9 cellular contexts compared by ENCODE assay signal in genomic region chr1:27632387-27633297, GRCh38. TPM values are rescaled to one million over a fixed set of nuclear protein-coding genes. Genes with fewer than 3 reads are reported as not detected.
DNase-seq lines count a peak whose midpoint lies in the region; ATAC-seq, FAIRE-seq and TF ChIP-seq lines count a peak whose summit lies in the region.
"Had no signal": no experiment of that assay in that cellular context is flagged by ENCODE, and none has a peak within 500 bp of the region (broad histone marks: within the 10 kb centered on the region; RNA-seq: fewer than 3 reads in every experiment).

No MANE protein-coding gene starts in this region.

- TF ChIP-seq RAD21 in HepG2 (CRISPR knock-in tag; IDR thresholded peaks at IDR 0.05) = no peak

- BruUV-seq in HepG2 (replicated peaks; lab: Mats Ljungman, UMichigan) = no TSS peak

- H3K27me3 ChIP-seq in HepG2 (ENCODE audit: control insufficient read depth in 1 of 2, insufficient read depth in 2 of 2, low read length in 2 of 2) = peaks cover 8 to 49% of the 10 kb centered on the region in 2 experiments; a peak in 4 of 5 replicates
- H3K27me3 ChIP-seq in transverse colon = peaks cover 31% of the 10 kb centered on the region

- FAIRE-seq in GM12892 (lab: Jason Lieb, UNC) = peak; percentile 97
- no peak for FAIRE-seq in HepG2 (lab: Jason Lieb, UNC)

- H3K36me3 ChIP-seq in HepG2 (replicated peaks in 1 of 2; ENCODE audit: control insufficient read depth in 1 of 2, insufficient read depth in 2 of 2, low read length in 2 of 2) (no peaks in the 10 kb centered on the region), transverse colon (no peaks in the 10 kb centered on the region)
- H3K36me3 ChIP-seq: thoracic aorta had no signal

- H3K4me3 Mint-ChIP-seq in activated CD8-positive, alpha-beta T cell treated with anti-CD3 and anti-CD28 coated beads for 36 hours = peak overlapping the region; percentile 57

- H3K9me3 Mint-ChIP-seq in activated CD8-positive, alpha-beta T cell treated with anti-CD3 and anti-CD28 coated beads for 36 hours = no peaks in the 10 kb centered on the region

- no peaks in the 10 kb centered on the region for H3K9me3 ChIP-seq in HepG2 (ENCODE audit: low read length)
- no peaks in the 10 kb centered on the region for H3K9me3 ChIP-seq in transverse colon
- H3K9me3 ChIP-seq: thoracic aorta had no signal

- TF ChIP-seq EP300 in HepG2 (IDR thresholded peaks at IDR 0.05; ENCODE audit: low read depth in 2 of 2, low read length in 2 of 2) (no peak), HepG2 (CRISPR knock-in tag; IDR thresholded peaks at IDR 0.05; ENCODE audit: borderline replicate concordance) (no peak), transverse colon (IDR thresholded peaks at IDR 0.05; ENCODE audit: low read depth) (no peak)

- H3K4me3 ChIP-seq in HepG2 (replicated peaks in 1 of 3; ENCODE audit: insufficient read depth in 1 of 3, low read depth in 2 of 3, low read length in 3 of 3) = no peak overlapping the region
- H3K4me3 ChIP-seq in transverse colon = no peak overlapping the region

- H4K20me1 ChIP-seq in HepG2 (ENCODE audit: insufficient read depth, low read length) = no peaks in the 10 kb centered on the region

- no peaks in the 10 kb centered on the region for H3K36me3 Mint-ChIP-seq in activated CD8-positive, alpha-beta T cell treated with anti-CD3 and anti-CD28 coated beads for 36 hours (ENCODE audit: low read depth)

- H3K4me1 ChIP-seq in HepG2 (ENCODE audit: insufficient read depth, low read length) (peaks cover 18% of the 10 kb centered on the region), transverse colon (peaks cover 0 to 31% (median 19%) of the 10 kb centered on the region in 4 donors)

- peak; percentile 53; the same call in 1 of the 2 replicates for TF ChIP-seq POLR2A in GM12892 (IDR thresholded peaks at IDR 0.05; ENCODE audit: low read depth, low read length)
- no peak for TF ChIP-seq POLR2A in HepG2 (IDR thresholded peaks at IDR 0.05; ENCODE audit: insufficient read depth in 1 of 2, low read depth in 2 of 2, low read length in 2 of 2)
- TF ChIP-seq POLR2A in transverse colon (IDR thresholded peaks at IDR 0.05) = no peak

- H3K79me2 ChIP-seq in HepG2 (ENCODE audit: insufficient read depth, low read length) = no peaks in the 10 kb centered on the region

- peak; percentile 53 for DNase-seq in GM12892 (ENCODE audit: insufficient read length)
- peak; percentile 91 for DNase-seq in activated CD8-positive, alpha-beta T cell treated with anti-CD3 and anti-CD28 coated beads for 36 hours
- DNase-seq in HepG2 (ENCODE audit: low spot score) = no peak
- no peak for DNase-seq in transverse colon
- no peak for DNase-seq in mucosa of gallbladder (ENCODE audit: low spot score)
- no peak for DNase-seq in omental fat pad (ENCODE audit: low spot score)

- CTCF ChIA-PET in activated CD8-positive, alpha-beta T cell treated with anti-CD3 and anti-CD28 coated beads for 36 hours (lab: Charles Lee) = interaction anchor here (0.9 to 3.5 kb wide), 5 partner anchors 11 to 636 kb away, joined by 3 to 18 read pairs (median 4); no protein-coding TSS in a partner anchor
- CTCF ChIA-PET in HepG2 (lab: Yijun Ruan, JAX; ENCODE audit: low intra/inter-chr PET ratio, low total read pairs) = no interaction called here

- no peak overlapping the region for H3K4me2 ChIP-seq in HepG2 (ENCODE audit: low read depth, low read length)

- in situ Hi-C loops in HepG2 (cut with HindIII; ENCODE audit: extremely low pct_ligation_motif_present, low pct_unique_long_range_greater_than_20kb) = no loop called here
- in situ Hi-C loops in transverse colon (cut with MboI; ENCODE audit: low pct_ligation_motif_present in 1 of 4, low pct_unique_long_range_greater_than_20kb in 1 of 4, low sequenced_read_pairs in 3 of 4) = no loop called here

- 23% methylated on average over 11 of the region's 14 CpGs for WGBS in HepG2 (ENCODE audit: low lambda C conversion rate)
- 42% methylated on average over 14 of the region's 14 CpGs; no CpG with 5 or more reads in 1 of the 2 donors for WGBS in transverse colon (ENCODE audit: low coverage in 1 of 2), 2 donors

- intact Hi-C loops in activated CD8-positive, alpha-beta T cell treated with anti-CD3 and anti-CD28 coated beads for 36 hours (cut with micrococcal nuclease) = no loop called here
- intact Hi-C loops in HepG2 (cut with micrococcal nuclease; ENCODE audit: unreplicated experiment) = no loop called here
- intact Hi-C loops in transverse colon (cut with DNase I; ENCODE audit: low total_unique reads) = no loop called here

- no peak overlapping the region for H3K9ac ChIP-seq in HepG2 (ENCODE audit: insufficient read depth, low read depth, low read length)

- H3K4me1 Mint-ChIP-seq in activated CD8-positive, alpha-beta T cell treated with anti-CD3 and anti-CD28 coated beads for 36 hours (ENCODE audit: low read depth) = peaks cover 71% of the 10 kb centered on the region

- H2AFZ ChIP-seq in HepG2 (ENCODE audit: low read length) = no peak overlapping the region

- H3K27me3 Mint-ChIP-seq in activated CD8-positive, alpha-beta T cell treated with anti-CD3 and anti-CD28 coated beads for 36 hours = no peaks in the 10 kb centered on the region

- H3K27ac ChIP-seq in HepG2 (ENCODE audit: extremely low read length, insufficient read depth, low read length) = no peak overlapping the region
- H3K27ac ChIP-seq in transverse colon = peak overlapping the region; percentile 45 to 69 (median 60)

- POLR2A ChIA-PET in activated CD8-positive, alpha-beta T cell treated with anti-CD3 and anti-CD28 coated beads for 36 hours (lab: Charles Lee) = interaction anchor here (0.6 to 2.4 kb wide), 7 partner anchors 14 to 30 kb away, joined by 3 to 10 read pairs (median 5); no protein-coding TSS in a partner anchor
- POLR2A ChIA-PET in HepG2 (lab: Yijun Ruan, JAX) = interaction anchor here (1.2 kb wide), 1 partner anchor 25 kb away, joined by 3 read pairs; no protein-coding TSS in a partner anchor

- H3K27ac Mint-ChIP-seq in activated CD8-positive, alpha-beta T cell treated with anti-CD3 and anti-CD28 coated beads for 36 hours = peak overlapping the region; percentile 84

- ATAC-seq in HG02763 (IDR thresholded peaks at IDR 0.05; ENCODE audit: unreplicated experiment) (peak; percentile 31), HepG2 (no peak), GM21786 (IDR thresholded peaks at IDR 0.05; ENCODE audit: unreplicated experiment) (no peak), omental fat pad (ENCODE audit: low FRiP score) (no peak)
- ATAC-seq in activated CD8-positive, alpha-beta T cell treated with anti-CD3 and anti-CD28 coated beads for 36 hours = peak; percentile 73

- no peak for TF ChIP-seq CTCF in activated CD8-positive, alpha-beta T cell treated with anti-CD3 and anti-CD28 coated beads for 36 hours (IDR thresholded peaks at IDR 0.05)
- no peak for TF ChIP-seq CTCF in HepG2 (CRISPR knock-in tag; IDR thresholded peaks at IDR 0.05)
- no peak for TF ChIP-seq CTCF in transverse colon (IDR thresholded peaks at IDR 0.05)
- TF ChIP-seq CTCF in omental fat pad (IDR thresholded peaks at IDR 0.05) = no peak

RNA-seq across cellular contexts. Expression of gene FGR, which starts 2.3 kb away (rescaled TPM):
- 43.6 TPM for polyA plus RNA-seq in GM12892 (2012; ENCODE audit: missing spikeins)
- total RNA-seq in activated CD8-positive, alpha-beta T cell treated with anti-CD3 and anti-CD28 coated beads for 36 hours = under 1 TPM; 0.51 to 0.56 TPM
- total RNA-seq in HepG2 (2016; rRNA removed; fragmentation: Illumina TruSeq; extraction: Trizol) = not detected in 2 replicates
- total RNA-seq in HepG2 (2016; cell fraction: cytosol; rRNA removed; fragmentation: Illumina TruSeq; extraction: Trizol; ENCODE audit: low read depth) = not detected in 2 replicates
- not detected in 2 replicates for total RNA-seq in HepG2 (2016; cell fraction: insoluble cytoplasmic fraction; rRNA removed; fragmentation: Illumina TruSeq; extraction: Trizol)
- total RNA-seq in HepG2 (2016; cell fraction: membrane; rRNA removed; fragmentation: Illumina TruSeq; extraction: Trizol) = not detected in 2 replicates
- not detected in 2 replicates for total RNA-seq in HepG2 (2016; cell fraction: nucleus; rRNA removed; fragmentation: Illumina TruSeq; extraction: Trizol)
- polyA plus RNA-seq in HepG2 (2011; rRNA removed) = 0.04 TPM in 1 of 2 replicates, not detected in the other
- polyA plus RNA-seq in HepG2 (2011; cell fraction: cytosol; rRNA removed) = 0.01 and 0.04 TPM in 2 replicates
- polyA plus RNA-seq in HepG2 (2011; cell fraction: nucleus; rRNA removed) = 0.14 and 0.33 TPM in 2 replicates
- polyA plus RNA-seq in HepG2 (2012) = not detected in 2 replicates
- not detected in 2 replicates for polyA plus RNA-seq in HepG2 (2016; cell fraction: cytosol; fragmentation: Illumina TruSeq; extraction: Trizol; ENCODE audit: low read depth)
- not detected in 2 replicates for polyA plus RNA-seq in HepG2 (2016; cell fraction: insoluble cytoplasmic fraction; fragmentation: Illumina TruSeq; extraction: Trizol; ENCODE audit: low read depth)
- not detected in 2 replicates for polyA plus RNA-seq in HepG2 (2016; cell fraction: membrane; fragmentation: Illumina TruSeq; extraction: Trizol; ENCODE audit: low read depth)
- not detected in 2 replicates for polyA plus RNA-seq in HepG2 (2016; cell fraction: nucleus; fragmentation: Illumina TruSeq; extraction: Trizol; ENCODE audit: insufficient read depth, low read depth)
- polyA minus RNA-seq in HepG2 (2011; rRNA and poly(A)+ RNA removed; ENCODE audit: low replicate concordance) = 0.33 TPM in 1 of 2 replicates, not detected in the other
- polyA minus RNA-seq in HepG2 (2011; cell fraction: cytosol; rRNA and poly(A)+ RNA removed) = not detected in 2 replicates
- polyA minus RNA-seq in HepG2 (2011; cell fraction: nucleus; rRNA and poly(A)+ RNA removed) = not detected in 2 replicates
- 1 to 10 TPM; 2.2 to 8.8 (median 5.8) TPM for total RNA-seq in transverse colon
- 7.6 TPM for total RNA-seq in mucosa of gallbladder
- total RNA-seq in omental fat pad = 100 to 1,000 TPM in 2 of 4 donors, 10 to 100 TPM in 2; 18.8 to 131 (median 77.6) TPM

RNA-seq across cellular contexts. Expression of gene AHDC1, which starts 28.7 kb away (rescaled TPM):
- 2.8 TPM for polyA plus RNA-seq in GM12892 (2012; ENCODE audit: missing spikeins)
- 10 to 100 TPM; 26.3 to 27.6 TPM for total RNA-seq in activated CD8-positive, alpha-beta T cell treated with anti-CD3 and anti-CD28 coated beads for 36 hours
- total RNA-seq in HepG2 (2016; rRNA removed; fragmentation: Illumina TruSeq; extraction: Trizol) (2.6 and 2.7 TPM in 2 replicates), transverse colon (10 to 100 TPM; 11.7 to 34.4 (median 21.3) TPM), mucosa of gallbladder (61.6 TPM), omental fat pad (10 to 100 TPM in 1 of 4 donors, 1 to 10 TPM in 3; 7.5 to 12.9 (median 8.2) TPM)
- total RNA-seq in HepG2 (2016; cell fraction: cytosol; rRNA removed; fragmentation: Illumina TruSeq; extraction: Trizol; ENCODE audit: low read depth) = 1.9 and 2.6 TPM in 2 replicates
- 3.1 and 3.5 TPM in 2 replicates for total RNA-seq in HepG2 (2016; cell fraction: insoluble cytoplasmic fraction; rRNA removed; fragmentation: Illumina TruSeq; extraction: Trizol)
- total RNA-seq in HepG2 (2016; cell fraction: membrane; rRNA removed; fragmentation: Illumina TruSeq; extraction: Trizol) = 1.6 and 2.4 TPM in 2 replicates
- 3.0 and 6.6 TPM in 2 replicates for total RNA-seq in HepG2 (2016; cell fraction: nucleus; rRNA removed; fragmentation: Illumina TruSeq; extraction: Trizol)
- 1.0 and 1.2 TPM in 2 replicates for polyA plus RNA-seq in HepG2 (2011; rRNA removed)
- 0.52 and 0.72 TPM in 2 replicates for polyA plus RNA-seq in HepG2 (2011; cell fraction: cytosol; rRNA removed)
- polyA plus RNA-seq in HepG2 (2011; cell fraction: nucleus; rRNA removed) = 7.0 and 8.3 TPM in 2 replicates
- polyA plus RNA-seq in HepG2 (2012) = 4.7 and 7.3 TPM in 2 replicates
- 0.24 and 0.35 TPM in 2 replicates for polyA plus RNA-seq in HepG2 (2016; cell fraction: cytosol; fragmentation: Illumina TruSeq; extraction: Trizol; ENCODE audit: low read depth)
- 3.9 and 4.0 TPM in 2 replicates for polyA plus RNA-seq in HepG2 (2016; cell fraction: insoluble cytoplasmic fraction; fragmentation: Illumina TruSeq; extraction: Trizol; ENCODE audit: low read depth)
- polyA plus RNA-seq in HepG2 (2016; cell fraction: membrane; fragmentation: Illumina TruSeq; extraction: Trizol; ENCODE audit: low read depth) = 0.32 and 0.57 TPM in 2 replicates
- 12.2 and 16.8 TPM in 2 replicates for polyA plus RNA-seq in HepG2 (2016; cell fraction: nucleus; fragmentation: Illumina TruSeq; extraction: Trizol; ENCODE audit: insufficient read depth, low read depth)
- 3.1 and 6.5 TPM in 2 replicates for polyA minus RNA-seq in HepG2 (2011; rRNA and poly(A)+ RNA removed; ENCODE audit: low replicate concordance)
- polyA minus RNA-seq in HepG2 (2011; cell fraction: cytosol; rRNA and poly(A)+ RNA removed) = 3.1 and 3.7 TPM in 2 replicates
- polyA minus RNA-seq in HepG2 (2011; cell fraction: nucleus; rRNA and poly(A)+ RNA removed) = 5.1 and 5.3 TPM in 2 replicates

RNA-seq across cellular contexts. Expression of gene IFI6, which starts 39.4 kb away (rescaled TPM):
- polyA plus RNA-seq in GM12892 (2012; ENCODE audit: missing spikeins) = 51.1 TPM
- 10 to 100 TPM; 31.6 to 32.1 TPM for total RNA-seq in activated CD8-positive, alpha-beta T cell treated with anti-CD3 and anti-CD28 coated beads for 36 hours
- total RNA-seq in HepG2 (2016; rRNA removed; fragmentation: Illumina TruSeq; extraction: Trizol) (6.1 and 13.2 TPM in 2 replicates), transverse colon (10 to 100 TPM in 2 of 4 donors, 1 to 10 TPM in 2; 1.2 to 28.1 (median 14.2) TPM), mucosa of gallbladder (302 TPM), omental fat pad (10 to 100 TPM; 28.2 to 88.4 (median 69.6) TPM)
- total RNA-seq in HepG2 (2016; cell fraction: cytosol; rRNA removed; fragmentation: Illumina TruSeq; extraction: Trizol; ENCODE audit: low read depth) = 2.7 and 3.0 TPM in 2 replicates
- total RNA-seq in HepG2 (2016; cell fraction: insoluble cytoplasmic fraction; rRNA removed; fragmentation: Illumina TruSeq; extraction: Trizol) = 7.4 and 12.7 TPM in 2 replicates
- total RNA-seq in HepG2 (2016; cell fraction: membrane; rRNA removed; fragmentation: Illumina TruSeq; extraction: Trizol) = 3.2 and 3.3 TPM in 2 replicates
- total RNA-seq in HepG2 (2016; cell fraction: nucleus; rRNA removed; fragmentation: Illumina TruSeq; extraction: Trizol) = 8.4 and 10.6 TPM in 2 replicates
- 12.9 and 21.8 TPM in 2 replicates for polyA plus RNA-seq in HepG2 (2011; rRNA removed)
- 18.2 and 23.3 TPM in 2 replicates for polyA plus RNA-seq in HepG2 (2011; cell fraction: cytosol; rRNA removed)
- polyA plus RNA-seq in HepG2 (2011; cell fraction: nucleus; rRNA removed) = 6.3 and 11.3 TPM in 2 replicates
- 10.8 and 16.9 TPM in 2 replicates for polyA plus RNA-seq in HepG2 (2012)
- polyA plus RNA-seq in HepG2 (2016; cell fraction: cytosol; fragmentation: Illumina TruSeq; extraction: Trizol; ENCODE audit: low read depth) = 2.0 and 3.3 TPM in 2 replicates
- 5.6 and 6.9 TPM in 2 replicates for polyA plus RNA-seq in HepG2 (2016; cell fraction: insoluble cytoplasmic fraction; fragmentation: Illumina TruSeq; extraction: Trizol; ENCODE audit: low read depth)
- polyA plus RNA-seq in HepG2 (2016; cell fraction: membrane; fragmentation: Illumina TruSeq; extraction: Trizol; ENCODE audit: low read depth) = 3.2 and 3.9 TPM in 2 replicates
- 12.0 and 16.6 TPM in 2 replicates for polyA plus RNA-seq in HepG2 (2016; cell fraction: nucleus; fragmentation: Illumina TruSeq; extraction: Trizol; ENCODE audit: insufficient read depth, low read depth)
- polyA minus RNA-seq in HepG2 (2011; rRNA and poly(A)+ RNA removed; ENCODE audit: low replicate concordance) = 7.1 and 42.2 TPM in 2 replicates
- 4.4 and 7.3 TPM in 2 replicates for polyA minus RNA-seq in HepG2 (2011; cell fraction: cytosol; rRNA and poly(A)+ RNA removed)
- polyA minus RNA-seq in HepG2 (2011; cell fraction: nucleus; rRNA and poly(A)+ RNA removed) = 1.3 and 1.4 TPM in 2 replicates

Comparison
In these comparisons a context has a peak if more than half of its experiments do, and no peak if none do; other contexts are left out.
1. DNase-seq: peak in GM12892 (single experiment) and activated CD8-positive, alpha-beta T cell treated with anti-CD3 and anti-CD28 coated beads for 36 hours (single experiment); none in HepG2 (single experiment), transverse colon (single experiment), mucosa of gallbladder (single experiment) and omental fat pad (single experiment).
2. ATAC-seq: peak in HG02763 (single experiment) and activated CD8-positive, alpha-beta T cell treated with anti-CD3 and anti-CD28 coated beads for 36 hours (single experiment); none in HepG2 (single experiment), GM21786 (single experiment) and omental fat pad (single experiment).